19 cellular contexts compared by ENCODE assay signal in genomic region chr15:29666241-29666640, GRCh38.
A peak's percentile ranks its signal among the peaks of the same experiment; 100 is the strongest.
DNase-seq lines count a peak whose midpoint lies in the region; ATAC-seq, FAIRE-seq and TF ChIP-seq lines count a peak whose summit lies in the region.
"Had no signal": no experiment of that assay in that cellular context is flagged by ENCODE, and none has a peak within 500 bp of the region (broad histone marks: within the 10 kb centered on the region; RNA-seq: fewer than 3 reads in every experiment).

No MANE protein-coding gene starts in this region.

- H3K4me1 ChIP-seq in GM23338 (ENCODE audit: insufficient read depth) (peaks cover 9% of the 10 kb centered on the region; the same call in 1 of the 2 replicates), H9 (ENCODE audit: insufficient read depth, low read length) (peaks cover 5% of the 10 kb centered on the region; the same call in 1 of the 2 replicates), H1 (replicated peaks in 1 of 4; ENCODE audit: control insufficient read depth in 3 of 4, insufficient read depth in 4 of 4, low read length in 3 of 4) (peaks cover 0 to 2% (median under 1%) of the 10 kb centered on the region in 4 experiments; a peak in 2 of 7 replicates)

- no peak overlapping the region; the same call in 1 of the 2 replicates for H3K4me2 ChIP-seq in GM23338
- no peak overlapping the region for H3K4me2 ChIP-seq in H9 (ENCODE audit: insufficient read depth, insufficient read length, low read length)
- H3K4me2 ChIP-seq in H1 (ENCODE audit: insufficient read depth in 1 of 2, low read depth in 2 of 2, low read length in 2 of 2) = no peak overlapping the region

- H3K27ac Mint-ChIP-seq in GM23338 (no peak overlapping the region), H9 (peak overlapping the region in 2 of 3 experiments; percentile 22 to 28; a peak in 2 of 7 replicates)
- H3K27ac Mint-ChIP-seq: CD4-positive, alpha-beta memory T cell; HFFc6 had no signal

- no peak overlapping the region for H3K4me3 Mint-ChIP-seq in GM23338
- H3K4me3 Mint-ChIP-seq in H9 = no peak overlapping the region; a peak in 1 of 5 replicates
- H3K4me3 Mint-ChIP-seq: CD4-positive, alpha-beta memory T cell; HFFc6 had no signal

- POLR2A ChIA-PET in H1 (lab: Charles Lee; ENCODE audit: partially characterized antibody) = no interaction called here

- DNase-seq in GM23338 (ENCODE audit: low spot score) (no peak), H9 (no peak), H1 (ENCODE audit: low read depth in 1 of 2, low spot score in 2 of 2) (no peak), RKO (ENCODE audit: low spot score) (no peak), NCI-H1105 treated with DMSO at 0.1 percent for 48 hours (lab: John Stamatoyannopoulos, UW) (no peak)
- DNase-seq in stimulated activated naive CD4-positive, alpha-beta T cell (lab: John Stamatoyannopoulos, UW) = no peak
- DNase-seq: C1 segment of cervical spinal cord; Calu3; CD4-positive, alpha-beta memory T cell; COR-L47; DMS53; DMS79 treated with DMSO at 0.1 percent for 48 hours; GF-D8; HCEC 1CT; HFFc6 had no signal

- H3K18ac ChIP-seq in H9 (ENCODE audit: insufficient read length, low read depth, low read length) (no peak overlapping the region), H1 (ENCODE audit: extremely low read depth, low read length) (no peak overlapping the region)

- H2BK20ac ChIP-seq in H9 (ENCODE audit: low read depth, low read length, poor library complexity, severe bottlenecking) = no peak overlapping the region
- no peak overlapping the region for H2BK20ac ChIP-seq in H1 (ENCODE audit: low read length)

- H3K36me3 ChIP-seq in GM23338 (ENCODE audit: insufficient read depth) (no peaks in the 10 kb centered on the region), H1 (ENCODE audit: control insufficient read depth in 2 of 4, insufficient read depth in 4 of 4, low read length in 3 of 4) (no peaks in the 10 kb centered on the region)

- no peak overlapping the region for H3K4me3 ChIP-seq in GM23338
- no peak overlapping the region for H3K4me3 ChIP-seq in H1 (ENCODE audit: extremely low read depth in 1 of 4, insufficient read depth in 2 of 4, low read depth in 3 of 4, low read length in 4 of 4)

- H3K36me3 Mint-ChIP-seq in GM23338 (ENCODE audit: low read depth) (no peaks in the 10 kb centered on the region; the same call in 2 of the 3 replicates), H9 (ENCODE audit: insufficient read depth in 1 of 3, low read depth in 3 of 3) (no peaks in the 10 kb centered on the region)
- H3K36me3 Mint-ChIP-seq: CD4-positive, alpha-beta memory T cell had no signal

- no peak overlapping the region for H2BK5ac ChIP-seq in H9 (ENCODE audit: insufficient read length, low read length)
- H2BK5ac ChIP-seq in H1 (ENCODE audit: low read depth, low read length) = no peak overlapping the region

- TF ChIP-seq CTCF in GM23338 (conservative IDR thresholded peaks at IDR 0.05; ENCODE audit: low read depth in 2 of 2) = no peak
- no peak for TF ChIP-seq CTCF in H9 (conservative IDR thresholded peaks at IDR 0.05)
- no peak for TF ChIP-seq CTCF in H1 (IDR thresholded peaks at IDR 0.05; ENCODE audit: control extremely low read depth in 1 of 3, insufficient read depth in 1 of 3, low read depth in 1 of 3, low read length in 3 of 3)

- no peak for FAIRE-seq in H1 (lab: Jason Lieb, UNC)
- FAIRE-seq: GM12891, GM18507 had no signal

- H4K8ac ChIP-seq in H9 (replicated peaks; ENCODE audit: insufficient read length, low read depth, low read length) = no peak overlapping the region
- H4K8ac ChIP-seq in H1 (ENCODE audit: extremely low read depth, insufficient read depth, low read length) = no peak overlapping the region

- H2AK5ac ChIP-seq in H9 (ENCODE audit: insufficient read length, low read length) (no peak overlapping the region), H1 (ENCODE audit: low read depth, low read length) (no peak overlapping the region)

- H3K9me3 ChIP-seq in H9 (ENCODE audit: control insufficient read depth, low read depth, low read length) (no peaks in the 10 kb centered on the region), H1 (ENCODE audit: insufficient read depth in 2 of 2, low read depth in 1 of 2, low read length in 1 of 2) (no peaks in the 10 kb centered on the region)

- H3K4me1 Mint-ChIP-seq in GM23338 = peaks cover 10% of the 10 kb centered on the region; the same call in 2 of the 3 replicates
- peaks cover 13 to 19% of the 10 kb centered on the region in 2 experiments for H3K4me1 Mint-ChIP-seq in H9
- H3K4me1 Mint-ChIP-seq: CD4-positive, alpha-beta memory T cell had no signal

- H3K9ac ChIP-seq in H9 (ENCODE audit: extremely low read depth, insufficient read length, low read length) (no peak overlapping the region), H1 (replicated peaks in 1 of 4; ENCODE audit: extremely low read depth in 1 of 4, low read depth in 3 of 4, low read length in 3 of 4) (no peak overlapping the region)

- TF ChIP-seq POLR2A in H1 (IDR thresholded peaks at IDR 0.05; ENCODE audit: control extremely low read depth in 1 of 2, low read depth in 2 of 2, low read length in 2 of 2) = no peak

- H3K56ac ChIP-seq in H9 (ENCODE audit: insufficient read length, low read depth, low read length) (no peak overlapping the region), H1 (replicated peaks; ENCODE audit: insufficient read length, low read depth, low read length) (no peak overlapping the region)

- no peaks in the 10 kb centered on the region for H3K27me3 ChIP-seq in GM23338 (ENCODE audit: insufficient read depth)
- H3K27me3 ChIP-seq in H9 (ENCODE audit: insufficient read depth, low read length) = no peaks in the 10 kb centered on the region
- no peaks in the 10 kb centered on the region; a peak in 1 of 7 replicates for H3K27me3 ChIP-seq in H1 (replicated peaks in 1 of 4; ENCODE audit: control insufficient read depth in 3 of 4, extremely low read depth in 1 of 4, insufficient read depth in 3 of 4, low read length in 3 of 4)

- H4K5ac ChIP-seq in H9 (ENCODE audit: insufficient read length, low read depth, low read length) (no peak overlapping the region), H1 (ENCODE audit: insufficient read length, low read depth, low read length) (no peak overlapping the region)

- TF ChIP-seq EP300 in Ishikawa (IDR thresholded peaks at IDR 0.05; ENCODE audit: borderline replicate concordance) = no peak
- no peak for TF ChIP-seq EP300 in H1 (IDR thresholded peaks at IDR 0.05; ENCODE audit: borderline replicate concordance in 1 of 2, low read depth in 2 of 2, low read length in 2 of 2)

- H4K91ac ChIP-seq in H9 (ENCODE audit: insufficient read length, low read depth, low read length) = no peak overlapping the region
- H4K91ac ChIP-seq in H1 (replicated peaks; ENCODE audit: insufficient read length, low read length) = no peak overlapping the region

- H2BK12ac ChIP-seq in H9 (ENCODE audit: insufficient read length, low read depth, low read length) = no peak overlapping the region
- 0 out of 2 replicates have a peak overlapping the region, but pooled peaks have one; percentile 9 for H2BK12ac ChIP-seq in H1 (ENCODE audit: low read depth, low read length)

- no peak overlapping the region for H3K4ac ChIP-seq in H9 (ENCODE audit: low read depth, low read length)
- H3K4ac ChIP-seq in H1 (replicated peaks; ENCODE audit: insufficient read length, low read depth, low read length) = no peak overlapping the region

- 0 out of 2 replicates have a peak, but pooled peaks cover 11% of the 10 kb centered on the region for H3F3A ChIP-seq in GM23338 (replicated peaks; ENCODE audit: low read depth)

- H2BK120ac ChIP-seq in H9 (ENCODE audit: low read depth, low read length, poor library complexity, severe bottlenecking) (no peak overlapping the region), H1 (replicated peaks; ENCODE audit: low read depth, low read length) (no peak overlapping the region)

- no peak overlapping the region for H3T11ph ChIP-seq in H9 (ENCODE audit: low read length)

- H3K79me1 ChIP-seq in H9 (ENCODE audit: insufficient read depth, low read depth, low read length, poor library complexity, severe bottlenecking) (no peaks in the 10 kb centered on the region), H1 (ENCODE audit: low read depth, low read length) (no peaks in the 10 kb centered on the region)

- no peak overlapping the region for H2AFZ ChIP-seq in GM23338
- no peak overlapping the region for H2AFZ ChIP-seq in H9 (ENCODE audit: low read length)
- H2AFZ ChIP-seq in H1 (ENCODE audit: low read length) = no peak overlapping the region

- H3K14ac ChIP-seq in H9 (ENCODE audit: insufficient read depth, low read length) = no peak overlapping the region
- no peak overlapping the region for H3K14ac ChIP-seq in H1 (ENCODE audit: insufficient read length)

- H3K27me3 Mint-ChIP-seq in GM23338 (ENCODE audit: insufficient read depth, low read depth, poor library complexity) (peaks cover 8% of the 10 kb centered on the region), H9 (ENCODE audit: low read depth) (peaks cover 4% of the 10 kb centered on the region; the same call in 1 of the 2 replicates)

- no CpG with 5 or more reads among the region's 3 CpGs for WGBS in H9 (ENCODE audit: extremely low coverage, insufficient read length, low lambda C conversion rate)
- 86% methylated on average over 3 of the region's 3 CpGs; no CpG with 5 or more reads in 1 of the 2 experiments for WGBS in H1 (ENCODE audit: extremely low coverage in 1 of 2, insufficient coverage in 1 of 2, insufficient read length in 1 of 2, insufficient replicate concordance in 2 of 2, low coverage in 1 of 2, low lambda C conversion rate in 2 of 2, missing lambda C conversion rate in 1 of 2), 2 experiments

- no peaks in the 10 kb centered on the region for H3K9me2 ChIP-seq in GM23338 (ENCODE audit: insufficient read depth)

- no peaks in the 10 kb centered on the region for H4K20me1 ChIP-seq in GM23338 (replicated peaks; ENCODE audit: insufficient read depth)
- no peaks in the 10 kb centered on the region for H4K20me1 ChIP-seq in H9 (ENCODE audit: control insufficient read depth, insufficient read depth, insufficient read length)
- no peaks in the 10 kb centered on the region for H4K20me1 ChIP-seq in H1 (replicated peaks in 1 of 2; ENCODE audit: control insufficient read depth in 1 of 2, insufficient read depth in 2 of 2, low read length in 2 of 2)

- H3K23me2 ChIP-seq in H9 (ENCODE audit: insufficient read length, low read depth, low read length, poor library complexity, severe bottlenecking) (no peaks in the 10 kb centered on the region), H1 (ENCODE audit: low read depth, low read length) (no peaks in the 10 kb centered on the region)

- no peak overlapping the region for H3K23ac ChIP-seq in H9 (ENCODE audit: insufficient read length, low read depth, low read length)
- no peak overlapping the region for H3K23ac ChIP-seq in H1 (ENCODE audit: insufficient read length)

- CTCF ChIA-PET in H1 (lab: Charles Lee; ENCODE audit: partially characterized antibody) = interaction anchor here (0.6 to 2.7 kb wide), 8 partner anchors 11 to 255 kb away, joined by 3 to 15 read pairs (median 6); no protein-coding TSS in a partner anchor

- no peak for ATAC-seq in GM23338
- no peak for ATAC-seq in HG03378 (IDR thresholded peaks at IDR 0.05; ENCODE audit: unreplicated experiment)

- H3K79me2 ChIP-seq in GM23338 (replicated peaks; ENCODE audit: insufficient read depth) (no peaks in the 10 kb centered on the region), H9 (ENCODE audit: insufficient read depth, low read length) (no peaks in the 10 kb centered on the region), H1 (ENCODE audit: control insufficient read depth in 1 of 2, insufficient read depth in 2 of 2, low read length in 2 of 2) (no peaks in the 10 kb centered on the region)

- TF ChIP-seq RAD21 in Ishikawa (IDR thresholded peaks at IDR 0.05; ENCODE audit: low read depth) = no peak
- TF ChIP-seq RAD21 in H1 (IDR thresholded peaks at IDR 0.05 in 1 of 2, conservative IDR thresholded peaks at IDR 0.05 in 1 of 2; ENCODE audit: low read depth in 2 of 2, low read length in 2 of 2) = no peak

- H3K9me3 Mint-ChIP-seq in GM23338 (no peaks in the 10 kb centered on the region), H9 (no peaks in the 10 kb centered on the region)

- H3K27ac ChIP-seq in GM23338 (ENCODE audit: low read depth) (no peak overlapping the region), H9 (ENCODE audit: insufficient read length, low read depth, low read length) (no peak overlapping the region), H1 (ENCODE audit: low read depth, low read length) (no peak overlapping the region)

- H2BK15ac ChIP-seq in H9 (ENCODE audit: low read depth, low read length) (no peak overlapping the region), H1 (ENCODE audit: low read length) (no peak overlapping the region)
